16 cellular contexts compared by ENCODE assay signal in genomic region chr18:36775396-36775795, GRCh38. TPM values are rescaled to one million over a fixed set of nuclear protein-coding genes. Genes with fewer than 3 reads are reported as not detected.
DNase-seq lines count a peak whose midpoint lies in the region; ATAC-seq and TF ChIP-seq lines count a peak whose summit lies in the region.
"Had no signal": no experiment of that assay in that cellular context is flagged by ENCODE, and none has a peak within 500 bp of the region (broad histone marks: within the 10 kb centered on the region; RNA-seq: fewer than 3 reads in every experiment).

No MANE protein-coding gene starts in this region.

- H3K4me3 ChIP-seq in right atrium auricular region, result no peak overlapping the region
- H3K4me3 ChIP-seq in esophagus muscularis mucosa, result no peak overlapping the region
- H3K4me3 ChIP-seq: HAP-1 had no signal

- ATAC-seq in left ventricle myocardium superior (no peak), HG03439 (IDR thresholded peaks at IDR 0.05; ENCODE audit: unreplicated experiment) (no peak), GM21576 (IDR thresholded peaks at IDR 0.05; ENCODE audit: unreplicated experiment) (no peak)

- no peaks in the 10 kb centered on the region for H3K27me3 ChIP-seq in right atrium auricular region
- no peaks in the 10 kb centered on the region for H3K27me3 ChIP-seq in esophagus muscularis mucosa

- H3K4me1 ChIP-seq in right atrium auricular region (peaks cover 0 to 21% of the 10 kb centered on the region in 2 donors), esophagus muscularis mucosa (peaks cover 0 to 9% (median 0%) of the 10 kb centered on the region in 4 donors)
- H3K4me1 ChIP-seq: HAP-1 had no signal

- TF ChIP-seq EP300 in esophagus muscularis mucosa (IDR thresholded peaks at IDR 0.05), result no peak

- TF ChIP-seq POLR2A in esophagus muscularis mucosa (IDR thresholded peaks at IDR 0.05; ENCODE audit: low read depth), result no peak

- intact Hi-C loops in left ventricle myocardium superior (cut with micrococcal nuclease), result no loop called here
- intact Hi-C loops in esophagus muscularis mucosa (cut with DNase I), result no loop called here

- DNase-seq in right atrium auricular region (ENCODE audit: low spot score), result no peak
- no peak for DNase-seq in left ventricle myocardium superior
- DNase-seq in HT1080 (ENCODE audit: low read depth), result peak; percentile 12
- DNase-seq in esophagus muscularis mucosa (ENCODE audit: extremely low spot score), result peak; percentile 75
- DNase-seq in renal cortical epithelial cell (ENCODE audit: low read depth), result peak; percentile 19
- DNase-seq in NCI-H1436 treated with DMSO at 0.1 percent for 48 hours (lab: John Stamatoyannopoulos, UW), result no peak
- DNase-seq: C1 segment of cervical spinal cord; Calu3; CD4-positive, alpha-beta T cell; DMS 273 treated with DMSO at 0.1 percent for 48 hours; DMS79 treated with DMSO at 0.1 percent for 48 hours; EL; IMR-90 had no signal

- TF ChIP-seq CTCF in right atrium auricular region (IDR thresholded peaks at IDR 0.05) (no peak), esophagus muscularis mucosa (IDR thresholded peaks at IDR 0.05) (no peak)

- H3K36me3 ChIP-seq in right atrium auricular region (peaks cover 9% of the 10 kb centered on the region), esophagus muscularis mucosa (peaks cover 6 to 37% (median 14%) of the 10 kb centered on the region in 4 donors)

- no peaks in the 10 kb centered on the region for H3K9me3 ChIP-seq in right atrium auricular region
- no peaks in the 10 kb centered on the region for H3K9me3 ChIP-seq in esophagus muscularis mucosa
- H3K9me3 ChIP-seq: HAP-1 had no signal

- WGBS in esophagus muscularis mucosa, result 94% methylated on average over 4 of the region's 4 CpGs

- H3K27ac ChIP-seq in right atrium auricular region (peak overlapping the region; percentile 49 to 60), esophagus muscularis mucosa (replicated peaks in 1 of 4) (no peak overlapping the region)

RNA-seq across cellular contexts. Expression of gene TPGS2, which starts 53.4 kb away (rescaled TPM):
- total RNA-seq in right atrium auricular region (100 to 1,000 TPM in 1 of 2 donors, 10 to 100 TPM in 1; 93.1 to 102 TPM), left ventricle myocardium superior (25.1 TPM), esophagus muscularis mucosa (100 to 1,000 TPM in 2 of 4 donors, 10 to 100 TPM in 2; 74.3 to 117 (median 91.5) TPM), renal cortical epithelial cell (167 and 250 TPM in 2 replicates)
- 114 and 123 TPM in 2 replicates for total RNA-seq in HT1080 (2014; rRNA removed; shearing (Covaris generic))
- 158 and 162 TPM in 2 replicates for polyA plus RNA-seq in HT1080 (2015; cell fraction: cytosol; rRNA removed)
- polyA plus RNA-seq in HT1080 (2015; cell fraction: nucleus; rRNA removed), result 44.9 and 47.3 TPM in 2 replicates

RNA-seq across cellular contexts. Expression of gene KIAA1328, which starts 53.5 kb away (rescaled TPM):
- 1 to 10 TPM; 7.2 to 7.8 TPM for total RNA-seq in right atrium auricular region
- total RNA-seq in left ventricle myocardium superior, result 3.4 TPM
- 1.2 and 1.4 TPM in 2 replicates for total RNA-seq in HT1080 (2014; rRNA removed; shearing (Covaris generic))
- 0.94 and 2.7 TPM in 2 replicates for polyA plus RNA-seq in HT1080 (2015; cell fraction: cytosol; rRNA removed)
- 3.5 and 4.2 TPM in 2 replicates for polyA plus RNA-seq in HT1080 (2015; cell fraction: nucleus; rRNA removed)
- 10 to 100 TPM; 12.3 to 16.6 (median 13.1) TPM for total RNA-seq in esophagus muscularis mucosa
- total RNA-seq in renal cortical epithelial cell, result 5.4 and 7.0 TPM in 2 replicates

Comparison
In these comparisons a context has a peak if more than half of its experiments do, and no peak if none do; other contexts are left out.
1. DNase-seq: peak in HT1080 (single experiment), esophagus muscularis mucosa (single experiment) and renal cortical epithelial cell (single experiment); none in right atrium auricular region (single experiment), left ventricle myocardium superior (single experiment) and NCI-H1436 treated with DMSO at 0.1 percent for 48 hours (single experiment).
2. H3K27ac ChIP-seq: peak in right atrium auricular region (2 of 2); none in esophagus muscularis mucosa (0 of 4).